In the genomic region with DNA sequence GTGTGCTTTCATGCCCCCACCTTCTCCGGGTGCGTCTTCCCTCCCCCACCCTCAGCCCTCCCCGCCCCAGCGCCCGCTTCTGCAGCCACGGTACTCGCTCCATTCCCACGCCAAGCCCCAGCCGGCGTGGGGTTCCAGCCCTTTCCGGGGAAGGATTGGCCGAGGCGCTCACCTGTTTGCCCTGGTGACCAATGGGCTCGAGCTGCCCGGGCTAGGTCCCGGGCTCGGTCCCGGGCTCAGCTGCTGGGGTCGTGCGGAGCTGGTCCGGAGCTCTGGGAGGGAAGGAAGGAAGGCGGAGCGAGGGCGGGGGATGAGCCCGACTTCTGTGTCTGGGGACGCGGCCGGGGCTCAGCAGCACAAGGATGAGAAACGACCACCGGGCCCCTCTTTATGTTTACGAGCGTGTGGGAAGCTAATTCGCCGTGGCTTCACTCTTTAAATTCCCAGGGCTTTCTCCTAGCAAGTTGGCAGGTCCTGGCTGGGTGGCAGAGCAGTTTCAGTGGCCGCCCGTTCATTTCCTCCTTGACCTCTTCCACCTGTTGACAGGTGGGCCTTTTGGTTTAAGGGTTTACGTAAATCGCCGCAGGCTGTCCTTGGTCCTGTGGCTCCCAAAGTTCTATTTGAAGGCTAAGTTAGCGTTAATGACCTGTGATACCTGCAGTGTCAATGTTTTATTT, we compare ENCODE assay signal across 8 cellular contexts. TPM values are rescaled to one million over a fixed set of nuclear protein-coding genes. Genes with fewer than 3 reads are reported as not detected.
DNase-seq lines count a peak whose midpoint lies in the region; ATAC-seq and TF ChIP-seq lines count a peak whose summit lies in the region.

A gene with protein sequence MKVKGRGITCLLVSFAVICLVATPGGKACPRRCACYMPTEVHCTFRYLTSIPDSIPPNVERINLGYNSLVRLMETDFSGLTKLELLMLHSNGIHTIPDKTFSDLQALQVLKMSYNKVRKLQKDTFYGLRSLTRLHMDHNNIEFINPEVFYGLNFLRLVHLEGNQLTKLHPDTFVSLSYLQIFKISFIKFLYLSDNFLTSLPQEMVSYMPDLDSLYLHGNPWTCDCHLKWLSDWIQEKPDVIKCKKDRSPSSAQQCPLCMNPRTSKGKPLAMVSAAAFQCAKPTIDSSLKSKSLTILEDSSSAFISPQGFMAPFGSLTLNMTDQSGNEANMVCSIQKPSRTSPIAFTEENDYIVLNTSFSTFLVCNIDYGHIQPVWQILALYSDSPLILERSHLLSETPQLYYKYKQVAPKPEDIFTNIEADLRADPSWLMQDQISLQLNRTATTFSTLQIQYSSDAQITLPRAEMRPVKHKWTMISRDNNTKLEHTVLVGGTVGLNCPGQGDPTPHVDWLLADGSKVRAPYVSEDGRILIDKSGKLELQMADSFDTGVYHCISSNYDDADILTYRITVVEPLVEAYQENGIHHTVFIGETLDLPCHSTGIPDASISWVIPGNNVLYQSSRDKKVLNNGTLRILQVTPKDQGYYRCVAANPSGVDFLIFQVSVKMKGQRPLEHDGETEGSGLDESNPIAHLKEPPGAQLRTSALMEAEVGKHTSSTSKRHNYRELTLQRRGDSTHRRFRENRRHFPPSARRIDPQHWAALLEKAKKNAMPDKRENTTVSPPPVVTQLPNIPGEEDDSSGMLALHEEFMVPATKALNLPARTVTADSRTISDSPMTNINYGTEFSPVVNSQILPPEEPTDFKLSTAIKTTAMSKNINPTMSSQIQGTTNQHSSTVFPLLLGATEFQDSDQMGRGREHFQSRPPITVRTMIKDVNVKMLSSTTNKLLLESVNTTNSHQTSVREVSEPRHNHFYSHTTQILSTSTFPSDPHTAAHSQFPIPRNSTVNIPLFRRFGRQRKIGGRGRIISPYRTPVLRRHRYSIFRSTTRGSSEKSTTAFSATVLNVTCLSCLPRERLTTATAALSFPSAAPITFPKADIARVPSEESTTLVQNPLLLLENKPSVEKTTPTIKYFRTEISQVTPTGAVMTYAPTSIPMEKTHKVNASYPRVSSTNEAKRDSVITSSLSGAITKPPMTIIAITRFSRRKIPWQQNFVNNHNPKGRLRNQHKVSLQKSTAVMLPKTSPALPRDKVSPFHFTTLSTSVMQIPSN (N-terminal part only) (minus strand): TSS at position 288 of the 677 bp plus-strand sequence. CDS start 2,352 bp downstream, outside the sequence.

- H3K27ac Mint-ChIP-seq in natural killer cell, result no peak within 1 kb of the TSS

- TF ChIP-seq CTCF in AG09309 (IDR thresholded peaks at IDR 0.05; ENCODE audit: control insufficient read depth, insufficient read depth, low read depth, low read length, missing control alignments) (no peak), natural killer cell (IDR thresholded peaks at IDR 0.05) (no peak)

- H3K4me1 Mint-ChIP-seq in natural killer cell, result no peaks in the 10 kb centered on the region

- peak within 1 kb of the TSS; percentile 47 for H3K4me3 ChIP-seq in AG09309 (ENCODE audit: control insufficient read depth, low read depth, low read length)

- H3K4me3 Mint-ChIP-seq in natural killer cell, result peak within 1 kb of the TSS; percentile 10

- intact Hi-C loops in natural killer cell (cut with micrococcal nuclease), result no loop called here

- peaks cover 18 to 20% of the 10 kb centered on the region in 2 donors for H3K27me3 Mint-ChIP-seq in natural killer cell (ENCODE audit: low read depth in 2 of 2)

- peak; percentile 60 for ATAC-seq in esophagus mucosa
- no peak for ATAC-seq in natural killer cell
- no peak for ATAC-seq in GM18868 (IDR thresholded peaks at IDR 0.05; ENCODE audit: unreplicated experiment)

- H3K36me3 Mint-ChIP-seq in natural killer cell, result no peaks in the 10 kb centered on the region

- H3K9me3 Mint-ChIP-seq in natural killer cell, result no peaks in the 10 kb centered on the region

- DNase-seq in AG09309 (ENCODE audit: low read depth), result no peak
- DNase-seq in NCI-H146 treated with DMSO at 0.1 percent for 48 hours (lab: John Stamatoyannopoulos, UW; ENCODE audit: unreplicated experiment), result peak; percentile 89
- DNase-seq in natural killer cell, result no peak
- DNase-seq in stimulated activated CD4-positive, alpha-beta T cell treated with anti-CD3 and anti-CD28 coated beads, Interleukin-4, amount 100 ng/mL, for 1 hour, result no peak
- DNase-seq in RPMI8226, result no peak
- no peak for DNase-seq in activated CD4-positive, alpha-beta T cell treated with anti-CD3 and anti-CD28 coated beads for 48 hours

RNA-seq across cellular contexts. Expression of the gene that starts here (rescaled TPM):
- total RNA-seq in esophagus mucosa, result 0.20 TPM
- total RNA-seq in natural killer cell, result under 1 TPM in 1 of 3 donors, not detected in 2; 0.02 TPM

Comparison
In these comparisons a context has a peak if more than half of its experiments do, and no peak if none do; other contexts are left out.
1. Peak in ATAC-seq in esophagus mucosa; RNA of the gene not detected or under 1 TPM.